ENCODE assay signal across 8 cellular contexts in the genomic region with DNA sequence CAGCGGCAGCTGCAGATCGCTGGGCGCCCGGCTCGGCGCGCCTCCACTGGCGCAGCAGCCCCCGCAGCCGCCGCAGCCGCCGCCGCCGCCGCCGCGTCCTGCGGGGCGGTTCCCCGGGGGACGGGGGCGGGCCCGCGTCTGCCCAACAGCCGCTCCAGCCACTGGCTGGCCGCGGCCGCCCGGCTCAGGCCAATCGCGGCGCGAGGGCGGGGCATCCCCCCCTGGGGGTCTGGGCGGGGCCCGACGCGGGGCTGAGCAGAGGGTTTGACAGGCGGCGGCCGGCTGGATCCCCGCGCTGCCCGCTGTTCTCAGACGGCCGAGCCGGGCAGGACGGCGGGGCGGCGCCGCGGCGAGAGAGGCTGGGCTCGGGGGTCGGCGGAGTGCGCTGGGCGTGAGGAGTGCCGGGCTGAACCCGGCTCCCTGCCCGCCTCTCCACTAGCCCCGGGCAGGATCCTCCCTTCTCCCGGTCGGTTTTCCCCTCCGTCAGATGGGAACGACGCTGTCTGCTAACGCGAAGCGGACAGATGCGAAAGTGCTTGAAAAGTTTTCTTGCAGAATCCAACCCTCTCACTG. TPM values are rescaled to one million over a fixed set of nuclear protein-coding genes. Genes with fewer than 3 reads are reported as not detected.
DNase-seq lines count a peak whose midpoint lies in the region; ATAC-seq and TF ChIP-seq lines count a peak whose summit lies in the region.

A gene (minus strand): TSS at position 56 of the 573 bp plus-strand sequence. CDS start 1,100 bp downstream, outside the sequence.

- H3K27me3 ChIP-seq in breast epithelium (peaks cover 0 to 15% of the 10 kb centered on the region in 2 donors), skeletal muscle tissue (ENCODE audit: control insufficient read depth in 3 of 3, insufficient read depth in 3 of 3, low read length in 3 of 3) (peaks cover 33 to 41% (median 33%) of the 10 kb centered on the region in 3 donors)

- H3K27ac ChIP-seq in breast epithelium = peak within 1 kb of the TSS in 1 of 2 donors; percentile 54
- no peak within 1 kb of the TSS for H3K27ac ChIP-seq in skeletal muscle tissue (ENCODE audit: low read depth, low read length)

- H3K4me1 ChIP-seq in breast epithelium (no peaks in the 10 kb centered on the region), skeletal muscle tissue (ENCODE audit: control insufficient read depth in 3 of 3, insufficient read depth in 3 of 3, low read length in 3 of 3) (peaks cover 8 to 17% (median 16%) of the 10 kb centered on the region in 3 donors)

- H3K9me3 Mint-ChIP-seq in T-cell = peaks cover 3 to 9% (median 3%) of the 10 kb centered on the region in 3 donors
- H3K9me3 Mint-ChIP-seq in immature natural killer cell = peaks cover 0 to 5% (median 0%) of the 10 kb centered on the region in 6 donors

- H3K4me1 Mint-ChIP-seq in T-cell (peaks cover 0 to 8% (median 7%) of the 10 kb centered on the region in 3 donors), immature natural killer cell (peaks cover 0 to 4% of the 10 kb centered on the region in 2 donors)

- POLR2A ChIA-PET in T-cell (lab: Charles Lee) = no interaction called here

- H3K4me3 Mint-ChIP-seq in T-cell = peak within 1 kb of the TSS; percentile 51 to 75 (median 64)
- H3K4me3 Mint-ChIP-seq in immature natural killer cell = peak within 1 kb of the TSS; percentile 56 to 74 (median 70)

- TF ChIP-seq POLR2A in breast epithelium (IDR thresholded peaks at IDR 0.05) = no peak

- H3K27ac Mint-ChIP-seq in T-cell (no peak within 1 kb of the TSS), immature natural killer cell (no peak within 1 kb of the TSS)

- DNase-seq in NCI-H524 (lab: John Stamatoyannopoulos, UW) = peak; percentile 64 to 85
- DNase-seq in NCI-H524 treated with DMSO at 0.1 percent for 48 hours (lab: John Stamatoyannopoulos, UW) = no peak
- DNase-seq in NCI-H1092 (lab: John Stamatoyannopoulos, UW) = peak; percentile 36
- DNase-seq in T-cell = peak in 11 of 34 experiments; percentile 2 to 37 (median 13)
- DNase-seq in breast epithelium (ENCODE audit: low spot score in 2 of 2) = peak in 1 of 2 donors; percentile 50
- peak; percentile 49 to 61 (median 50) for DNase-seq in immature natural killer cell

- H3K27me3 Mint-ChIP-seq in T-cell = peaks cover 45 to 59% of the 10 kb centered on the region in 2 donors
- peaks cover 6 to 34% (median 9%) of the 10 kb centered on the region in 3 donors for H3K27me3 Mint-ChIP-seq in immature natural killer cell (ENCODE audit: low read depth in 3 of 3)

- H3K36me3 Mint-ChIP-seq in T-cell (no peaks in the 10 kb centered on the region), immature natural killer cell (peaks cover 0 to 10% (median 0%) of the 10 kb centered on the region in 3 donors)

- CTCF ChIA-PET in T-cell (lab: Charles Lee) = no interaction called here

- TF ChIP-seq CTCF in breast epithelium (IDR thresholded peaks at IDR 0.05) = no peak

- H3K36me3 ChIP-seq in breast epithelium (no peaks in the 10 kb centered on the region), skeletal muscle tissue (ENCODE audit: control insufficient read depth in 3 of 3, insufficient read depth in 3 of 3, low read length in 3 of 3) (no peaks in the 10 kb centered on the region)

- H3K4me3 ChIP-seq in breast epithelium (peak within 1 kb of the TSS; percentile 45 to 90 (median 69)), skeletal muscle tissue (ENCODE audit: low read length in 3 of 3) (peak within 1 kb of the TSS; percentile 67 to 72 (median 69))

- peak within 1 kb of the TSS; percentile 50 to 60 (median 51) for H3K9ac ChIP-seq in skeletal muscle tissue (ENCODE audit: low read depth in 1 of 3, low read length in 3 of 3)

- intact Hi-C loops in breast epithelium (cut with DNase I; ENCODE audit: low total_unique reads) = no loop called here

- ATAC-seq in HG02610 (IDR thresholded peaks at IDR 0.05; ENCODE audit: unreplicated experiment) = peak; percentile 95
- ATAC-seq in T-cell (replicated peaks in 1 of 4) = peak; percentile 79 to 88 (median 85)

- H3K9me3 ChIP-seq in breast epithelium (no peaks in the 10 kb centered on the region), skeletal muscle tissue (ENCODE audit: control insufficient read depth in 3 of 3, low read length in 3 of 3) (no peaks in the 10 kb centered on the region)

RNA-seq across cellular contexts. Expression of the gene that starts here (rescaled TPM):
- total RNA-seq in T-cell = not detected
- 1 to 10 TPM in 1 of 3 donors, under 1 TPM in 2; 0.16 to 2.0 (median 0.59) TPM for total RNA-seq in breast epithelium
- polyA plus RNA-seq in immature natural killer cell = not detected
- not detected for total RNA-seq in skeletal muscle tissue

Comparison
In these comparisons a context has a peak if more than half of its experiments do, and no peak if none do; other contexts are left out.
1. Peak in ATAC-seq in T-cell; RNA of the gene not detected or under 1 TPM.
2. Peak in DNase-seq in immature natural killer cell; RNA of the gene not detected or under 1 TPM.